Comparison of ENCODE assay signal across 26 cellular contexts in genomic region chr12:42807251-42807650, GRCh38.
"Had no signal": no experiment of that assay in that cellular context is flagged by ENCODE, and none has a peak within 500 bp of the region (broad histone marks: within the 10 kb centered on the region; RNA-seq: fewer than 3 reads in every experiment).

No MANE protein-coding gene starts in this region.

- DNase-seq: heart left ventricle; islet precursor cell; left ventricle myocardium inferior; naive B cell; natural killer cell; nephron progenitor cell; occipital lobe; ovary; right lobe of liver; stimulated activated CD4-positive, alpha-beta T cell treated with anti-CD3 and anti-CD28 coated beads, Interleukin-12 subunit alpha, Interleukin-12 subunit beta, amount 100 ng/mL, for 4 hours; stimulated activated CD4-positive, alpha-beta T cell treated with anti-CD3 and anti-CD28 coated beads, Interleukin-15, amount 100 ng/mL, for 24 hours; stimulated activated CD4-positive, alpha-beta T cell treated with anti-CD3 and anti-CD28 coated beads, Interleukin-2, amount 100 ng/mL, for 24 hours; stimulated activated CD4-positive, alpha-beta T cell treated with anti-CD3 and anti-CD28 coated beads, Interleukin-4, amount 100 ng/mL, for 1 hour; stimulated activated naive CD4-positive, alpha-beta T cell; tibial artery; uterus had no signal

- H3K4me3 ChIP-seq: heart left ventricle, left ventricle myocardium inferior, lung, neural progenitor cell, ovary, right atrium auricular region, right lobe of liver, suprapubic skin, thoracic aorta, tibial artery, uterus had no signal

- H3K36me3 Mint-ChIP-seq: naive B cell; natural killer cell; neural progenitor cell; stimulated activated effector memory CD8-positive, alpha-beta T cell treated with anti-CD3 and anti-CD28 coated beads, Interleukin-12 subunit alpha, Interleukin-12 subunit beta, amount 100 ng/mL, for 72 hours; type B pancreatic cell had no signal

- H3K27me3 Mint-ChIP-seq: naive B cell; progenitor cell of endocrine pancreas; stimulated activated naive CD8-positive, alpha-beta T cell treated with anti-CD3 and anti-CD28 coated beads, Interleukin-15, Interleukin-2, amounts not matched to agents 100 ng/mL and 50 ng/mL, for 24 hours; type B pancreatic cell had no signal

- H3K4me1 Mint-ChIP-seq: naive B cell; natural killer cell; stimulated activated effector memory CD8-positive, alpha-beta T cell treated with anti-CD3 and anti-CD28 coated beads, Interleukin-12 subunit alpha, Interleukin-12 subunit beta, amount 100 ng/mL, for 72 hours had no signal

- H3K27ac ChIP-seq: heart left ventricle, left ventricle myocardium inferior, neural progenitor cell, neutrophil, ovary, right atrium auricular region, right lobe of liver, suprapubic skin, thoracic aorta, tibial artery, uterus had no signal

- H3K27ac Mint-ChIP-seq: naive B cell; natural killer cell; nephron progenitor cell; neural progenitor cell; progenitor cell of endocrine pancreas; stimulated activated effector memory CD8-positive, alpha-beta T cell treated with anti-CD3 and anti-CD28 coated beads, Interleukin-12 subunit alpha, Interleukin-12 subunit beta, amount 100 ng/mL, for 72 hours; stimulated activated naive CD8-positive, alpha-beta T cell treated with anti-CD3 and anti-CD28 coated beads, Interleukin-15, Interleukin-2, amounts not matched to agents 100 ng/mL and 50 ng/mL, for 24 hours; type B pancreatic cell had no signal

- H3K9ac ChIP-seq: neural progenitor cell had no signal

- H3K9me3 Mint-ChIP-seq: nephron progenitor cell; neural progenitor cell; stimulated activated effector memory CD8-positive, alpha-beta T cell treated with anti-CD3 and anti-CD28 coated beads, Interleukin-12 subunit alpha, Interleukin-12 subunit beta, amount 100 ng/mL, for 72 hours; stimulated activated naive CD8-positive, alpha-beta T cell treated with anti-CD3 and anti-CD28 coated beads, Interleukin-15, Interleukin-2, amounts not matched to agents 100 ng/mL and 50 ng/mL, for 24 hours had no signal

- H3K36me3 ChIP-seq: heart left ventricle, left ventricle myocardium inferior, neural progenitor cell, neutrophil, ovary, right atrium auricular region, right lobe of liver, suprapubic skin, thoracic aorta, tibial artery, uterus had no signal

- H3K4me3 Mint-ChIP-seq: naive B cell; natural killer cell; nephron progenitor cell; neural progenitor cell; stimulated activated effector memory CD8-positive, alpha-beta T cell treated with anti-CD3 and anti-CD28 coated beads, Interleukin-12 subunit alpha, Interleukin-12 subunit beta, amount 100 ng/mL, for 72 hours; stimulated activated naive CD8-positive, alpha-beta T cell treated with anti-CD3 and anti-CD28 coated beads, Interleukin-15, Interleukin-2, amounts not matched to agents 100 ng/mL and 50 ng/mL, for 24 hours; type B pancreatic cell had no signal

- H3K4me1 ChIP-seq: heart left ventricle, left ventricle myocardium inferior, neural progenitor cell, right atrium auricular region, right lobe of liver, suprapubic skin, uterus had no signal

- H3K27me3 ChIP-seq: heart left ventricle, neural progenitor cell, neutrophil, ovary, right atrium auricular region, right lobe of liver, suprapubic skin, tibial artery, uterus had no signal

- H2AFZ ChIP-seq: neural progenitor cell had no signal

- H3K9me3 ChIP-seq: heart left ventricle, left ventricle myocardium inferior, neutrophil, ovary, right atrium auricular region, right lobe of liver, suprapubic skin, thoracic aorta, tibial artery, uterus had no signal

- H3K4me2 ChIP-seq: neural progenitor cell had no signal
